In the genomic region with DNA sequence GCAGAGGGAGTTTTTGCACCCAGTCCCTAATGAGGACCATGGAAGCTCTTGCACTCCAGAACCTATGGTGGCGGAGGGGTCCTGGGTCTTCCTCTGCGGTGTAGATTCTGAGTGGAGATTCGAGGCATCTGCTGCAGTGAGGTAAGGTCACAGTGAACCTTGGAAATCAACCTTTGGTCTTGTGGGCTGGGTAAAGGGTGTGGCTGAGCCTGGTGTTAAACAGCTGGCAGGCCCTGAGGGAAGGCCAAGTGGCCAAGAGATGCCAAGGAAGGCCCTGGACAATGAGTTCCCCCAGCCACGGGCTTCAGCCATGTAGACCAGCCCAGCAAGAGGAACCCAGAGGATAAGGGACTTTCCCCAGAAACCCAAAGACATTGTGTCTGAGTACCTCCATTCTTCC, we compare ENCODE assay signal across 21 cellular contexts.
DNase-seq lines count a peak whose midpoint lies in the region; ATAC-seq and TF ChIP-seq lines count a peak whose summit lies in the region.
"Had no signal": no experiment of that assay in that cellular context is flagged by ENCODE, and none has a peak within 500 bp of the region (broad histone marks: within the 10 kb centered on the region; RNA-seq: fewer than 3 reads in every experiment).

No MANE protein-coding gene starts in this region.

- no peak overlapping the region for H3K27ac Mint-ChIP-seq in osteocyte (ENCODE audit: unreplicated experiment)
- H3K27ac Mint-ChIP-seq: CD4-positive, CD25-positive, alpha-beta regulatory T cell; CD8-positive, alpha-beta T cell; HFFc6 had no signal

- intact Hi-C loops in left colon (cut with DNase I, micrococcal nuclease) (no loop called here), ascending aorta (cut with DNase I) (loop anchor here (10.0 kb wide), 1 partner anchor 466 kb away; no protein-coding TSS in a partner anchor), testis (cut with DNase I; ENCODE audit: low total_unique reads) (no loop called here)

- ATAC-seq in left colon, result peak; percentile 93
- ATAC-seq: CD8-positive, alpha-beta T cell had no signal

- H3K27me3 ChIP-seq in ascending aorta (no peaks in the 10 kb centered on the region), testis (no peaks in the 10 kb centered on the region)

- H3K9me3 ChIP-seq in ascending aorta, result no peaks in the 10 kb centered on the region
- no peaks in the 10 kb centered on the region for H3K9me3 ChIP-seq in testis
- H3K9me3 ChIP-seq: A549, Caco-2, HAP-1 had no signal

- no peak overlapping the region for H3K4me3 Mint-ChIP-seq in osteocyte (ENCODE audit: unreplicated experiment)
- H3K4me3 Mint-ChIP-seq: CD4-positive, CD25-positive, alpha-beta regulatory T cell; CD8-positive, alpha-beta T cell; HFFc6 had no signal

- no peaks in the 10 kb centered on the region for H3K36me3 ChIP-seq in ascending aorta
- no peaks in the 10 kb centered on the region for H3K36me3 ChIP-seq in testis (ENCODE audit: low read depth, missing control alignments)
- H3K36me3 ChIP-seq: HAP-1 had no signal

- H3K27me3 Mint-ChIP-seq in osteocyte (ENCODE audit: unreplicated experiment), result peaks cover 16% of the 10 kb centered on the region

- H3K27ac ChIP-seq in VCaP (0 out of 2 replicates have a peak overlapping the region, but pooled peaks have one; percentile 2), ascending aorta (no peak overlapping the region), testis (no peak overlapping the region)
- H3K27ac ChIP-seq: 22Rv1, A549, GM23248 had no signal

- WGBS in testis, 2 donors, result 80 to 98% methylated on average over 4 of the region's 4 CpGs

- H3K36me3 Mint-ChIP-seq in osteocyte (ENCODE audit: unreplicated experiment), result no peaks in the 10 kb centered on the region
- H3K36me3 Mint-ChIP-seq: CD4-positive, CD25-positive, alpha-beta regulatory T cell; CD8-positive, alpha-beta T cell had no signal

- no peak for TF ChIP-seq CTCF in VCaP (conservative IDR thresholded peaks at IDR 0.05)
- TF ChIP-seq CTCF in osteocyte (IDR thresholded peaks at IDR 0.05), result no peak
- TF ChIP-seq CTCF in ascending aorta (IDR thresholded peaks at IDR 0.05), result no peak
- TF ChIP-seq CTCF in testis (IDR thresholded peaks at IDR 0.05), result no peak

- H3K4me3 ChIP-seq in ascending aorta (no peak overlapping the region), testis (no peak overlapping the region)
- H3K4me3 ChIP-seq: A549, GM12878, GM23248, HAP-1 had no signal

- H3K4me1 Mint-ChIP-seq in osteocyte (ENCODE audit: unreplicated experiment), result peaks cover 12% of the 10 kb centered on the region
- H3K4me1 Mint-ChIP-seq: CD4-positive, CD25-positive, alpha-beta regulatory T cell had no signal

- no peak for TF ChIP-seq POLR2A in testis (IDR thresholded peaks at IDR 0.05)

- H3K4me1 ChIP-seq in ascending aorta (peaks cover 0 to 12% of the 10 kb centered on the region in 2 donors), testis (peaks cover 5% of the 10 kb centered on the region)
- H3K4me1 ChIP-seq: A549, Caco-2, HAP-1 had no signal

- no peaks in the 10 kb centered on the region for H3K9me3 Mint-ChIP-seq in osteocyte (ENCODE audit: unreplicated experiment)
- H3K9me3 Mint-ChIP-seq: CD8-positive, alpha-beta T cell; HFFc6 had no signal

- DNase-seq in CD1c-positive myeloid dendritic cell (ENCODE audit: extremely low spot score), result peak; percentile 29
- DNase-seq in left colon, result peak; percentile 36 to 45
- peak; percentile 64 for DNase-seq in osteocyte (ENCODE audit: extremely low spot score, unreplicated experiment)
- DNase-seq in ascending aorta (ENCODE audit: low spot score in 2 of 2), result no peak
- DNase-seq in testis, result no peak
- DNase-seq in activated naive CD4-positive, alpha-beta T cell treated with anti-CD3 and anti-CD28 coated beads, Interleukin-2, amount 50 U/mL, for 16 hours, result no peak
- DNase-seq in NOMO-1 treated with DMSO at 0.1 percent for 48 hours (lab: John Stamatoyannopoulos, UW; ENCODE audit: unreplicated experiment), result no peak
- DNase-seq: C1 segment of cervical spinal cord; CD8-positive, alpha-beta T cell; DMS 273 treated with DMSO at 0.1 percent for 48 hours; DMS79; GDM1 had no signal

Comparison
In these comparisons a context has a peak if more than half of its experiments do, and no peak if none do; other contexts are left out.
1. DNase-seq: peak in CD1c-positive myeloid dendritic cell (single experiment), left colon (2 of 2) and osteocyte (single experiment); none in ascending aorta (0 of 2), testis (single experiment), activated naive CD4-positive, alpha-beta T cell treated with anti-CD3 and anti-CD28 coated beads, Interleukin-2, amount 50 U/mL, for 16 hours (single experiment) and NOMO-1 treated with DMSO at 0.1 percent for 48 hours (single experiment).